12 cellular contexts compared by ENCODE assay signal in genomic region chr18:26228562-26229260, GRCh38. TPM values are rescaled to one million over a fixed set of nuclear protein-coding genes. Genes with fewer than 3 reads are reported as not detected.
DNase-seq lines count a peak whose midpoint lies in the region; ATAC-seq and TF ChIP-seq lines count a peak whose summit lies in the region.
"Had no signal": no experiment of that assay in that cellular context is flagged by ENCODE, and none has a peak within 500 bp of the region (broad histone marks: within the 10 kb centered on the region; RNA-seq: fewer than 3 reads in every experiment).

No MANE protein-coding gene starts in this region.

- no peak for DNase-seq in MCF 10A (ENCODE audit: unreplicated experiment)
- DNase-seq in breast epithelium (ENCODE audit: low spot score in 2 of 2), result no peak
- no peak for DNase-seq in NB4 (ENCODE audit: low read depth)
- no peak for DNase-seq in activated naive CD8-positive, alpha-beta T cell treated with anti-CD3 and anti-CD28 coated beads, Interleukin-2, amount 50 U/mL, for 24 hours
- DNase-seq in NCI-H2171 treated with DMSO at 0.1 percent for 48 hours (lab: John Stamatoyannopoulos, UW), result no peak
- DNase-seq in putamen (ENCODE audit: low spot score), result no peak
- no peak for DNase-seq in CD1c-positive myeloid dendritic cell (ENCODE audit: extremely low spot score)
- DNase-seq in inferior parietal cortex (ENCODE audit: extremely low spot score), result no peak
- DNase-seq: NCI-H1417 treated with DMSO at 0.1 percent for 48 hours; stimulated activated CD4-positive, alpha-beta T cell treated with anti-CD3 and anti-CD28 coated beads, Interleukin-4, amount 100 ng/mL, for 4 hours had no signal

- peaks cover 7% of the 10 kb centered on the region for H3K36me3 Mint-ChIP-seq in MCF 10A (ENCODE audit: insufficient read depth, unreplicated experiment)
- H3K36me3 Mint-ChIP-seq in activated naive CD8-positive, alpha-beta T cell treated with anti-CD3 and anti-CD28 coated beads, Interleukin-2, amount 50 U/mL, for 24 hours (ENCODE audit: low read depth), result peaks cover 12% of the 10 kb centered on the region

- no peak overlapping the region for H3K27ac ChIP-seq in breast epithelium
- H3K27ac ChIP-seq: foreskin keratinocyte had no signal

- TF ChIP-seq CTCF in MCF 10A (IDR thresholded peaks at IDR 0.05; ENCODE audit: unreplicated experiment), result no peak
- TF ChIP-seq CTCF in breast epithelium (IDR thresholded peaks at IDR 0.05), result no peak
- no peak for TF ChIP-seq CTCF in NB4 (IDR thresholded peaks at IDR 0.05; ENCODE audit: low read depth, low read length)

- H3K9me3 Mint-ChIP-seq in MCF 10A (ENCODE audit: unreplicated experiment), result no peaks in the 10 kb centered on the region
- no peaks in the 10 kb centered on the region for H3K9me3 Mint-ChIP-seq in activated naive CD8-positive, alpha-beta T cell treated with anti-CD3 and anti-CD28 coated beads, Interleukin-2, amount 50 U/mL, for 24 hours

- no peak for TF ChIP-seq POLR2A in breast epithelium (IDR thresholded peaks at IDR 0.05)
- no peak for TF ChIP-seq POLR2A in NB4 (IDR thresholded peaks at IDR 0.05; ENCODE audit: extremely low read depth, insufficient read length)

- peaks cover 23% of the 10 kb centered on the region for H3K4me1 Mint-ChIP-seq in MCF 10A (ENCODE audit: insufficient read depth, unreplicated experiment)
- H3K4me1 Mint-ChIP-seq in activated naive CD8-positive, alpha-beta T cell treated with anti-CD3 and anti-CD28 coated beads, Interleukin-2, amount 50 U/mL, for 24 hours, result peaks cover 49% of the 10 kb centered on the region

- CTCF ChIA-PET in MCF 10A (lab: Yijun Ruan, JAX), result no interaction called here

- no peak overlapping the region for H3K27ac Mint-ChIP-seq in MCF 10A (ENCODE audit: low read depth, unreplicated experiment)
- H3K27ac Mint-ChIP-seq in activated naive CD8-positive, alpha-beta T cell treated with anti-CD3 and anti-CD28 coated beads, Interleukin-2, amount 50 U/mL, for 24 hours, result no peak overlapping the region

- BruUV-seq in MCF 10A (replicated peaks; lab: Mats Ljungman, UMichigan), result no TSS peak

- no peaks in the 10 kb centered on the region for H3K27me3 ChIP-seq in breast epithelium
- H3K27me3 ChIP-seq: foreskin keratinocyte had no signal

- ATAC-seq in activated naive CD8-positive, alpha-beta T cell treated with anti-CD3 and anti-CD28 coated beads, Interleukin-2, amount 50 U/mL, for 24 hours, result peak; percentile 12
- ATAC-seq: foreskin keratinocyte, left lobe of liver had no signal

- no peaks in the 10 kb centered on the region for H3K36me3 ChIP-seq in breast epithelium

- H3K9me3 ChIP-seq in breast epithelium, result no peaks in the 10 kb centered on the region

- intact Hi-C loops in MCF 10A (cut with micrococcal nuclease), result loop anchor here (5.0 kb wide), 1 partner anchor 39 kb away; no protein-coding TSS in a partner anchor
- intact Hi-C loops in breast epithelium (cut with DNase I; ENCODE audit: low total_unique reads), result no loop called here

- peak overlapping the region; percentile 93 for H3K4me3 Mint-ChIP-seq in MCF 10A (ENCODE audit: unreplicated experiment)
- peak overlapping the region; percentile 93 for H3K4me3 Mint-ChIP-seq in activated naive CD8-positive, alpha-beta T cell treated with anti-CD3 and anti-CD28 coated beads, Interleukin-2, amount 50 U/mL, for 24 hours

- no peaks in the 10 kb centered on the region for H3K27me3 Mint-ChIP-seq in MCF 10A (ENCODE audit: insufficient read depth, unreplicated experiment)
- no peaks in the 10 kb centered on the region for H3K27me3 Mint-ChIP-seq in activated naive CD8-positive, alpha-beta T cell treated with anti-CD3 and anti-CD28 coated beads, Interleukin-2, amount 50 U/mL, for 24 hours

- H3K4me3 ChIP-seq in breast epithelium (no peak overlapping the region), NB4 (ENCODE audit: low read depth, low read length) (peak overlapping the region; percentile 82)

- no peaks in the 10 kb centered on the region for H3K4me1 ChIP-seq in breast epithelium

- POLR2A ChIA-PET in MCF 10A (lab: Yijun Ruan, JAX), result no interaction called here

RNA-seq across cellular contexts. Expression of gene TAF4B, which starts 2.5 kb away (rescaled TPM):
- total RNA-seq in MCF 10A (2022) (5.8 and 9.2 TPM in 2 replicates), breast epithelium (10 to 100 TPM; 13.6 to 16.8 (median 14.1) TPM)
